8 cellular contexts compared by ENCODE assay signal in genomic region chr2:96009833-96010232, GRCh38. TPM values are rescaled to one million over a fixed set of nuclear protein-coding genes. Genes with fewer than 3 reads are reported as not detected.
DNase-seq lines count a peak whose midpoint lies in the region; ATAC-seq and TF ChIP-seq lines count a peak whose summit lies in the region.
"Not testable (repeated sequence)": the region's sequence is repeated elsewhere in the genome, so short reads cannot be mapped to it uniquely, and the experiment has no call there.

No MANE protein-coding gene starts in this region.

- not testable (repeated sequence) for H3K9me3 ChIP-seq in CD8-positive, alpha-beta memory T cell (ENCODE audit: low read length); Peyer's patch; neutrophil

- peak overlapping the region; percentile 47 for H3K27ac ChIP-seq in CD8-positive, alpha-beta memory T cell (ENCODE audit: low read depth, low read length)
- H3K27ac ChIP-seq in Peyer's patch, result peak overlapping the region; percentile 49 to 76 (median 62)
- not testable (repeated sequence) for H3K27ac ChIP-seq in neutrophil
- H3K27ac ChIP-seq in temporal lobe (ENCODE audit: low read depth, low read length), result peak overlapping the region; percentile 56

- POLR2A ChIA-PET in CD8-positive, alpha-beta memory T cell (lab: Charles Lee), result not testable (repeated sequence)

- not testable (repeated sequence) for H3K27me3 ChIP-seq in CD8-positive, alpha-beta memory T cell (ENCODE audit: insufficient read depth, low read length, poor library complexity, severe bottlenecking); Peyer's patch
- H3K27me3 ChIP-seq in neutrophil, result peaks cover 29% of the 10 kb centered on the region

- peak overlapping the region; percentile 28 for H3K4me3 ChIP-seq in CD8-positive, alpha-beta memory T cell (ENCODE audit: low read length)
- H3K4me3 ChIP-seq in Peyer's patch (peak overlapping the region; percentile 44 to 54 (median 48)), neutrophil (ENCODE audit: low read depth in 1 of 2, low read length in 1 of 2) (peak overlapping the region; percentile 45 to 61)

- peak; percentile 5 for ATAC-seq in HG02571 (IDR thresholded peaks at IDR 0.05; ENCODE audit: unreplicated experiment)

- peak overlapping the region; percentile 73 to 88 (median 77) for H3K4me3 Mint-ChIP-seq in CD8-positive, alpha-beta memory T cell
- peak overlapping the region; percentile 73 for H3K4me3 Mint-ChIP-seq in activated naive CD8-positive, alpha-beta T cell treated with anti-CD3 and anti-CD28 coated beads for 36 hours
- H3K4me3 Mint-ChIP-seq in endothelial cell (ENCODE audit: unreplicated experiment), result peak overlapping the region; percentile 88

- CTCF ChIA-PET in CD8-positive, alpha-beta memory T cell (lab: Charles Lee), result interaction anchor here (1.3 to 2.1 kb wide), 2 partner anchors 13 to 17 kb away, joined by 5 to 8 read pairs; no protein-coding TSS in a partner anchor

- H3K4me1 ChIP-seq in CD8-positive, alpha-beta memory T cell (ENCODE audit: insufficient read depth, low read length); Peyer's patch; neutrophil (ENCODE audit: control insufficient read depth in 1 of 2, insufficient read depth in 1 of 2, low read depth in 1 of 2, low read length in 1 of 2): not testable (repeated sequence)

- not testable (repeated sequence) for H3K36me3 ChIP-seq in CD8-positive, alpha-beta memory T cell (ENCODE audit: insufficient read depth, low read length); Peyer's patch; neutrophil

- peaks cover 1 to 25% of the 10 kb centered on the region in 2 donors for H3K27me3 Mint-ChIP-seq in CD8-positive, alpha-beta memory T cell
- H3K27me3 Mint-ChIP-seq in activated naive CD8-positive, alpha-beta T cell treated with anti-CD3 and anti-CD28 coated beads for 36 hours, result peaks cover 14% of the 10 kb centered on the region
- not testable (repeated sequence) for H3K27me3 Mint-ChIP-seq in endothelial cell (ENCODE audit: unreplicated experiment)

- peaks cover 9 to 18% (median 12%) of the 10 kb centered on the region in 3 donors for H3K4me1 Mint-ChIP-seq in CD8-positive, alpha-beta memory T cell
- H3K4me1 Mint-ChIP-seq in activated naive CD8-positive, alpha-beta T cell treated with anti-CD3 and anti-CD28 coated beads for 36 hours, result peaks cover 17% of the 10 kb centered on the region
- not testable (repeated sequence) for H3K4me1 Mint-ChIP-seq in endothelial cell (ENCODE audit: unreplicated experiment)

- not testable (repeated sequence) for TF ChIP-seq CTCF in Peyer's patch (IDR thresholded peaks at IDR 0.05); endothelial cell (IDR thresholded peaks at IDR 0.05; ENCODE audit: unreplicated experiment); neutrophil (IDR thresholded peaks at IDR 0.05)

- DNase-seq in CD8-positive, alpha-beta memory T cell, result peak in 1 of 5 donors; percentile 11
- not testable (repeated sequence) for DNase-seq in Peyer's patch; activated naive CD8-positive, alpha-beta T cell treated with anti-CD3 and anti-CD28 coated beads for 36 hours; endothelial cell (ENCODE audit: low spot score)
- DNase-seq in islet precursor cell, result peak; percentile 76

- peak overlapping the region; percentile 72 to 95 (median 89) for H3K27ac Mint-ChIP-seq in CD8-positive, alpha-beta memory T cell
- peak overlapping the region; percentile 75 for H3K27ac Mint-ChIP-seq in activated naive CD8-positive, alpha-beta T cell treated with anti-CD3 and anti-CD28 coated beads for 36 hours
- H3K27ac Mint-ChIP-seq in endothelial cell (ENCODE audit: unreplicated experiment), result peak overlapping the region; percentile 48

- not testable (repeated sequence) for H3K9me3 Mint-ChIP-seq in CD8-positive, alpha-beta memory T cell; activated naive CD8-positive, alpha-beta T cell treated with anti-CD3 and anti-CD28 coated beads for 36 hours; endothelial cell (ENCODE audit: unreplicated experiment)

- TF ChIP-seq POLR2A in Peyer's patch (IDR thresholded peaks at IDR 0.05), result not testable (repeated sequence)

- not testable (repeated sequence) for H3K36me3 Mint-ChIP-seq in CD8-positive, alpha-beta memory T cell; activated naive CD8-positive, alpha-beta T cell treated with anti-CD3 and anti-CD28 coated beads for 36 hours; endothelial cell (ENCODE audit: low read depth, unreplicated experiment)

RNA-seq across cellular contexts. Expression of gene ANKRD36C, which starts 18.2 kb away (rescaled TPM):
- 10 to 100 TPM; 26.6 to 29.8 TPM for total RNA-seq in CD8-positive, alpha-beta memory T cell
- 22.7 TPM for polyA plus RNA-seq in CD8-positive, alpha-beta memory T cell
- total RNA-seq in Peyer's patch (100 to 1,000 TPM in 1 of 4 donors, 10 to 100 TPM in 3; 28.2 to 148 (median 45.4) TPM), endothelial cell (ENCODE audit: unreplicated experiment) (37.6 TPM), temporal lobe (169 TPM)
- 10 to 100 TPM; 25.4 to 27.1 TPM for total RNA-seq in activated naive CD8-positive, alpha-beta T cell treated with anti-CD3 and anti-CD28 coated beads for 36 hours

RNA-seq across cellular contexts. Expression of gene GPAT2, which starts 24.9 kb away (rescaled TPM):
- total RNA-seq in CD8-positive, alpha-beta memory T cell, result 10 to 100 TPM; 33.6 to 36.2 TPM
- polyA plus RNA-seq in CD8-positive, alpha-beta memory T cell, result 8.9 TPM
- total RNA-seq in Peyer's patch, result 1 to 10 TPM in 2 of 4 donors, under 1 TPM in 2; 0.53 to 1.7 (median 1.2) TPM
- total RNA-seq in activated naive CD8-positive, alpha-beta T cell treated with anti-CD3 and anti-CD28 coated beads for 36 hours, result 10 to 100 TPM; 36.3 to 41.8 TPM
- total RNA-seq in endothelial cell (ENCODE audit: unreplicated experiment), result 0.15 TPM
- 0.49 TPM for total RNA-seq in temporal lobe

Comparison
In these comparisons a context has a peak if more than half of its experiments do, and no peak if none do; other contexts are left out.
1. RNA of gene GPAT2, which starts 24.9 kb away (total RNA-seq): 36.3 to 41.8 TPM in activated naive CD8-positive, alpha-beta T cell treated with anti-CD3 and anti-CD28 coated beads for 36 hours and 33.6 to 36.2 TPM in CD8-positive, alpha-beta memory T cell; 0.53 to 1.7 TPM in Peyer's patch, 0.49 TPM in temporal lobe (single experiment) and 0.15 TPM in endothelial cell (single experiment); every median in the first group is over 10 times any median in the second.
2. Peak in every context shown above with its lines, with median percentiles within 50 percentile points of each other: H3K4me3 ChIP-seq, H3K27ac Mint-ChIP-seq and H3K4me3 Mint-ChIP-seq.